ENCODE assay signal across 8 cellular contexts in genomic region chrX:118974088-118974907, GRCh38. TPM values are rescaled to one million over a fixed set of nuclear protein-coding genes. Genes with fewer than 3 reads are reported as not detected.
A peak's percentile ranks its signal among the peaks of the same experiment; 100 is the strongest.
DNase-seq lines count a peak whose midpoint lies in the region; ATAC-seq, FAIRE-seq and TF ChIP-seq lines count a peak whose summit lies in the region.

LONRF3 (plus strand) TSS chrX:118974618; CDS start chrX:118974781, 163 bp downstream.

- H3K4me1 ChIP-seq in mucosa of descending colon (ENCODE audit: low read depth): peaks cover 11% of the 10 kb centered on the region

- peak within 1 kb of the TSS; percentile 17 for H3K4me3 ChIP-seq in mucosa of descending colon

- ATAC-seq in GM18907 (IDR thresholded peaks at IDR 0.05; ENCODE audit: unreplicated experiment) (peak; percentile 19), mucosa of descending colon (peak; percentile 55)

- H3K36me3 ChIP-seq in mucosa of descending colon (ENCODE audit: low read depth): no peaks in the 10 kb centered on the region

- no peak for FAIRE-seq in D721Med (lab: Jason Lieb, UNC)

- TF ChIP-seq CTCF in mucosa of descending colon (IDR thresholded peaks at IDR 0.05): no peak
- no peak for TF ChIP-seq CTCF in D721Med (IDR thresholded peaks at IDR 0.05; ENCODE audit: insufficient read depth, missing control alignments)

- DNase-seq in NCI-H526 treated with DMSO at 0.1 percent for 48 hours (lab: John Stamatoyannopoulos, UW): peak; percentile 17
- peak; percentile 36 for DNase-seq in activated T-cell treated with anti-CD3 and anti-CD28 coated beads for 24 hours (ENCODE audit: low read depth)
- DNase-seq in epidermal melanocyte (ENCODE audit: insufficient read length, low spot score): peak; percentile 22
- DNase-seq in mucosa of descending colon: peak; percentile 77 to 84 (median 83)
- DNase-seq in stimulated activated CD8-positive, alpha-beta memory T cell treated with anti-CD3 and anti-CD28 coated beads, Interleukin-2, amount 100 ng/mL, for 48 hours (ENCODE audit: low read depth in 2 of 2): peak; percentile 23 to 33
- DNase-seq in HCEC 1CT: no peak
- DNase-seq in D721Med (ENCODE audit: insufficient read length, low spot score): no peak

- no peaks in the 10 kb centered on the region for H3K9me3 ChIP-seq in mucosa of descending colon

- intact Hi-C loops in mucosa of descending colon (cut with DNase I, micrococcal nuclease): no loop called here

RNA-seq across cellular contexts. Expression of gene LONRF3, which starts in this region (rescaled TPM):
- 10 to 100 TPM in 1 of 3 donors, 1 to 10 TPM in 2; 8.1 to 16.2 (median 9.8) TPM for total RNA-seq in mucosa of descending colon

Comparison
In these comparisons a context has a peak if more than half of its experiments do, and no peak if none do; other contexts are left out.
1. DNase-seq: peak in NCI-H526 treated with DMSO at 0.1 percent for 48 hours (single experiment), activated T-cell treated with anti-CD3 and anti-CD28 coated beads for 24 hours (single experiment), epidermal melanocyte (single experiment), mucosa of descending colon (3 of 3) and stimulated activated CD8-positive, alpha-beta memory T cell treated with anti-CD3 and anti-CD28 coated beads, Interleukin-2, amount 100 ng/mL, for 48 hours (2 of 2); none in HCEC 1CT (single experiment) and D721Med (single experiment).